32 cellular contexts compared by ENCODE assay signal in genomic region chr2:230749111-230749510, GRCh38. TPM values are rescaled to one million over a fixed set of nuclear protein-coding genes. Genes with fewer than 3 reads are reported as not detected.
DNase-seq lines count a peak whose midpoint lies in the region; ATAC-seq, FAIRE-seq and TF ChIP-seq lines count a peak whose summit lies in the region.
"Had no signal": no experiment of that assay in that cellular context is flagged by ENCODE, and none has a peak within 500 bp of the region (broad histone marks: within the 10 kb centered on the region; RNA-seq: fewer than 3 reads in every experiment).

No MANE protein-coding gene starts in this region.

- no peak for TF ChIP-seq POLR2A in GM12892 (IDR thresholded peaks at IDR 0.05; ENCODE audit: low read depth, low read length)

- H3K36me3 ChIP-seq in adipocyte (ENCODE audit: control insufficient read depth, insufficient read depth, low read length, severe bottlenecking), result peaks cover 8% of the 10 kb centered on the region
- H3K36me3 ChIP-seq: BE2C, cardiac muscle cell had no signal

- no peak overlapping the region for H3K4me3 ChIP-seq in adipocyte (ENCODE audit: low read length)
- H3K4me3 ChIP-seq: cardiac muscle cell, esophagus squamous epithelium, GM12878, left lung, Peyer's patch, testis had no signal

- no peak for FAIRE-seq in GM12892 (lab: Jason Lieb, UNC)
- FAIRE-seq: GM12878, small intestine, urothelium cell line had no signal

- peaks cover 19% of the 10 kb centered on the region for H3K4me1 ChIP-seq in adipocyte (ENCODE audit: control insufficient read depth, insufficient read depth, low read length)
- H3K4me1 ChIP-seq: BE2C, parathyroid adenoma, Peyer's patch, testis had no signal

- no peaks in the 10 kb centered on the region for H3K27me3 ChIP-seq in adipocyte (replicated peaks; ENCODE audit: control insufficient read depth, insufficient read depth, low read length)
- H3K27me3 ChIP-seq: BE2C, cardiac muscle cell, esophagus squamous epithelium, left lung, Peyer's patch, testis had no signal

- ATAC-seq in HG03139 (IDR thresholded peaks at IDR 0.05; ENCODE audit: unreplicated experiment), result no peak
- ATAC-seq: CD8-positive, alpha-beta T cell; GM12878; HCT116; left lung had no signal

- H3K9ac ChIP-seq in adipocyte (ENCODE audit: low read length), result no peak overlapping the region
- H3K9ac ChIP-seq: parathyroid adenoma had no signal

- peak; percentile 50 for DNase-seq in EL
- DNase-seq in adipocyte (ENCODE audit: low read depth), result peak; percentile 55
- peak; percentile 29 for DNase-seq in dermis blood vessel endothelial cell
- peak; percentile 43 for DNase-seq in kidney tubule cell (ENCODE audit: low spot score)
- no peak for DNase-seq in activated CD8-positive, alpha-beta memory T cell treated with anti-CD3 and anti-CD28 coated beads, Interleukin-2, amount 50 U/mL, for 4 hours
- no peak for DNase-seq in GM12892 (ENCODE audit: insufficient read length)
- no peak for DNase-seq in activated gamma-delta T cell (lab: John Stamatoyannopoulos, UW)
- DNase-seq: activated CD4-positive, alpha-beta memory T cell treated with anti-CD3 and anti-CD28 coated beads for 36 hours; activated CD4-positive, CD25-positive, alpha-beta regulatory T cell treated with anti-CD3 and anti-CD28 coated beads, Interleukin-2, amount 50 U/mL, for 72 hours; activated naive CD4-positive, alpha-beta T cell treated with anti-CD3 and anti-CD28 coated beads for 36 hours; amniotic stem cell; BE2C; CD8-positive, alpha-beta T cell; cortex of kidney; endodermal cell; esophagus squamous epithelium; hypothalamus; left lung; NCI-H1694; NCI-H446; NCI-H748 treated with DMSO at 0.1 percent for 48 hours; Peyer's patch; SIG-M5; small intestine; stimulated activated CD8-positive, alpha-beta memory T cell treated with anti-CD3 and anti-CD28 coated beads, Interleukin-4, amount 100 ng/mL, for 48 hours; testis had no signal

- no peaks in the 10 kb centered on the region for H3K9me3 ChIP-seq in adipocyte (ENCODE audit: control insufficient read depth, low read length)
- H3K9me3 ChIP-seq: BE2C, esophagus squamous epithelium, left lung, Peyer's patch, testis had no signal

RNA-seq across cellular contexts. Expression of gene CAB39, which starts 36.5 kb away (rescaled TPM):
- 71.0 and 97.2 TPM in 2 replicates for total RNA-seq in dermis blood vessel endothelial cell
- 68.8 TPM for polyA plus RNA-seq in GM12892 (2012; ENCODE audit: missing spikeins)

Comparison
In these comparisons a context has a peak if more than half of its experiments do, and no peak if none do; other contexts are left out.
1. DNase-seq: peak in EL (single experiment), adipocyte (single experiment), dermis blood vessel endothelial cell (single experiment) and kidney tubule cell (single experiment); none in activated CD8-positive, alpha-beta memory T cell treated with anti-CD3 and anti-CD28 coated beads, Interleukin-2, amount 50 U/mL, for 4 hours (single experiment), GM12892 (single experiment) and activated gamma-delta T cell (single experiment).